In genomic region chr3:41323455-41323854, GRCh38 we compare ENCODE assay signal across 26 cellular contexts.
"Had no signal": no experiment of that assay in that cellular context is flagged by ENCODE, and none has a peak within 500 bp of the region (broad histone marks: within the 10 kb centered on the region; RNA-seq: fewer than 3 reads in every experiment).

No MANE protein-coding gene starts in this region.

- H3K9me3 Mint-ChIP-seq: activated CD4-positive, alpha-beta T cell treated with anti-CD3 and anti-CD28 coated beads, Interleukin-2, amount 10 ng/mL, durations not matched to agents 7 days and 5 days; activated CD8-positive, alpha-beta T cell treated with anti-CD3 and anti-CD28 coated beads for 36 hours; activated naive CD4-positive, alpha-beta T cell treated with anti-CD3 and anti-CD28 coated beads, Interleukin-2, amount 50 U/mL, for 24 hours; activated naive CD8-positive, alpha-beta T cell treated with anti-CD3 and anti-CD28 coated beads, Interleukin-2, amount 50 U/mL, for 24 hours; activated T-cell treated with anti-CD3 and anti-CD28 coated beads, Interleukin-2, amount 50 U/mL, for 4 hours; activated T-helper 2 cell treated with anti-CD3 and anti-CD28 coated beads, Interferon-gamma antibody, Interleukin-2, Interleukin-4, amounts not matched to agents 10 μg/mL and 5 μg/mL and 100 μg/mL, durations not matched to agents 14 hours and 24 hours and 36 hours; effector memory CD8-positive, alpha-beta T cell; immature natural killer cell; natural killer cell; type B pancreatic cell had no signal

- H3K27me3 ChIP-seq: gastroesophageal sphincter, uterus had no signal

- H3K36me3 ChIP-seq: gastroesophageal sphincter, thoracic aorta, uterus had no signal

- H3K4me1 ChIP-seq: gastroesophageal sphincter, uterus had no signal

- H3K27ac Mint-ChIP-seq: activated CD4-positive, alpha-beta T cell treated with anti-CD3 and anti-CD28 coated beads, Interleukin-2, amount 10 ng/mL, durations not matched to agents 7 days and 5 days; activated CD8-positive, alpha-beta T cell treated with anti-CD3 and anti-CD28 coated beads for 36 hours; activated naive CD4-positive, alpha-beta T cell treated with anti-CD3 and anti-CD28 coated beads, Interleukin-2, amount 50 U/mL, for 24 hours; activated naive CD8-positive, alpha-beta T cell treated with anti-CD3 and anti-CD28 coated beads, Interleukin-2, amount 50 U/mL, for 24 hours; activated T-helper 2 cell treated with anti-CD3 and anti-CD28 coated beads, Interferon-gamma antibody, Interleukin-2, Interleukin-4, amounts not matched to agents 10 μg/mL and 5 μg/mL and 100 μg/mL, durations not matched to agents 14 hours and 24 hours and 36 hours; effector memory CD8-positive, alpha-beta T cell; immature natural killer cell; natural killer cell; T-helper 17 cell; type B pancreatic cell had no signal

- H3K4me3 ChIP-seq: gastroesophageal sphincter, lung, thoracic aorta, uterus had no signal

- H3K36me3 Mint-ChIP-seq: activated naive CD4-positive, alpha-beta T cell treated with anti-CD3 and anti-CD28 coated beads, Interleukin-2, amount 50 U/mL, for 24 hours; natural killer cell; type B pancreatic cell had no signal

- H3K27me3 Mint-ChIP-seq: activated CD4-positive, alpha-beta T cell treated with anti-CD3 and anti-CD28 coated beads, Interleukin-2, amount 10 ng/mL, durations not matched to agents 7 days and 5 days; activated CD8-positive, alpha-beta T cell treated with anti-CD3 and anti-CD28 coated beads for 36 hours; activated naive CD4-positive, alpha-beta T cell treated with anti-CD3 and anti-CD28 coated beads, Interleukin-2, amount 50 U/mL, for 24 hours; activated naive CD8-positive, alpha-beta T cell treated with anti-CD3 and anti-CD28 coated beads, Interleukin-2, amount 50 U/mL, for 24 hours; effector memory CD8-positive, alpha-beta T cell; T-helper 17 cell; type B pancreatic cell had no signal

- H3K4me1 Mint-ChIP-seq: activated CD4-positive, alpha-beta T cell treated with anti-CD3 and anti-CD28 coated beads, Interleukin-2, amount 10 ng/mL, durations not matched to agents 7 days and 5 days; activated naive CD4-positive, alpha-beta T cell treated with anti-CD3 and anti-CD28 coated beads, Interleukin-2, amount 50 U/mL, for 24 hours; activated naive CD8-positive, alpha-beta T cell treated with anti-CD3 and anti-CD28 coated beads, Interleukin-2, amount 50 U/mL, for 24 hours; immature natural killer cell had no signal

- H3K4me3 Mint-ChIP-seq: activated CD4-positive, alpha-beta T cell treated with anti-CD3 and anti-CD28 coated beads, Interleukin-2, amount 10 ng/mL, durations not matched to agents 7 days and 5 days; activated CD8-positive, alpha-beta T cell treated with anti-CD3 and anti-CD28 coated beads for 36 hours; activated naive CD4-positive, alpha-beta T cell treated with anti-CD3 and anti-CD28 coated beads, Interleukin-2, amount 50 U/mL, for 24 hours; activated naive CD8-positive, alpha-beta T cell treated with anti-CD3 and anti-CD28 coated beads, Interleukin-2, amount 50 U/mL, for 24 hours; activated T-cell treated with anti-CD3 and anti-CD28 coated beads, Interleukin-2, amount 50 U/mL, for 4 hours; effector memory CD8-positive, alpha-beta T cell; immature natural killer cell; natural killer cell; T-helper 17 cell; type B pancreatic cell had no signal

- H3K27ac ChIP-seq: gastroesophageal sphincter, thoracic aorta, uterus had no signal

- H3K9me3 ChIP-seq: gastroesophageal sphincter, thoracic aorta, uterus had no signal

- DNase-seq: activated CD4-positive, alpha-beta T cell treated with anti-CD3 and anti-CD28 coated beads, Interleukin-2, amount 10 ng/mL, durations not matched to agents 7 days and 5 days; activated CD4-positive, CD25-positive, alpha-beta regulatory T cell treated with anti-CD3 and anti-CD28 coated beads, Interleukin-2, amount 50 U/mL, for 72 hours; activated CD8-positive, alpha-beta T cell treated with anti-CD3 and anti-CD28 coated beads for 36 hours; activated naive CD8-positive, alpha-beta T cell treated with anti-CD3 and anti-CD28 coated beads, Interleukin-2, amount 50 U/mL, for 24 hours; activated T-cell treated with anti-CD3 and anti-CD28 coated beads, Interleukin-2, amount 50 U/mL, for 4 hours; cerebellar nuclear complex; cortex of kidney; effector memory CD8-positive, alpha-beta T cell; erythroblast; head of caudate nucleus; hypothalamus; immature natural killer cell; kidney; natural killer cell; right cardiac atrium; stimulated activated CD4-positive, alpha-beta T cell treated with anti-CD3 and anti-CD28 coated beads, Interleukin-2, amount 100 ng/mL, for 48 hours; stimulated activated naive CD4-positive, alpha-beta T cell treated with Interleukin-2 at 50 U/mL for 16 hours; T-helper 17 cell; T1000; uterus had no signal
